Comparison of ENCODE assay signal across 18 cellular contexts in genomic region chr3:169760479-169760878, GRCh38. TPM values are rescaled to one million over a fixed set of nuclear protein-coding genes. Genes with fewer than 3 reads are reported as not detected.
DNase-seq lines count a peak whose midpoint lies in the region; TF ChIP-seq lines count a peak whose summit lies in the region.
"Had no signal": no experiment of that assay in that cellular context is flagged by ENCODE, and none has a peak within 500 bp of the region (broad histone marks: within the 10 kb centered on the region; RNA-seq: fewer than 3 reads in every experiment).

No MANE protein-coding gene starts in this region.

- no peak overlapping the region for H2AK5ac ChIP-seq in mesenchymal stem cell (ENCODE audit: low read length, severe bottlenecking)

- H3K79me1 ChIP-seq in mesenchymal stem cell (replicated peaks; ENCODE audit: low read length, poor library complexity, severe bottlenecking), result peaks cover 3% of the 10 kb centered on the region

- no peak overlapping the region for H3K18ac ChIP-seq in mesenchymal stem cell (ENCODE audit: low read depth in 1 of 2, low read length in 2 of 2)

- peaks cover 10% of the 10 kb centered on the region for H3K9me3 ChIP-seq in MG63
- peaks cover 11% of the 10 kb centered on the region for H3K9me3 ChIP-seq in mesenchymal stem cell (ENCODE audit: control insufficient read depth, low read length)
- H3K9me3 ChIP-seq: esophagus muscularis mucosa, upper lobe of left lung had no signal

- H3K4me1 ChIP-seq in mesenchymal stem cell (ENCODE audit: control insufficient read depth, insufficient read depth, low read depth, low read length), result peaks cover 7% of the 10 kb centered on the region

- DNase-seq in H4 (ENCODE audit: low spot score) (peak; percentile 73), MG63 (peak; percentile 23), brain microvascular endothelial cell (peak; percentile 80), mesenchymal stem cell (peak; percentile 66), NCI-H128 (lab: John Stamatoyannopoulos, UW; ENCODE audit: unreplicated experiment) (no peak), midbrain (lab: John Stamatoyannopoulos, UW) (no peak), CD14-positive monocyte (ENCODE audit: low spot score) (no peak)
- DNase-seq: activated CD4-positive, alpha-beta T cell treated with anti-CD3 and anti-CD28 coated beads, Interleukin-2, amount 50 U/mL, for 1 hour; activated naive CD8-positive, alpha-beta T cell treated with anti-CD3 and anti-CD28 coated beads, Interleukin-2, amount 50 U/mL, for 24 hours; activated T-cell treated with anti-CD3 and anti-CD28 coated beads, Interleukin-2, amount 50 U/mL, for 4 hours; CD4-positive, alpha-beta memory T cell; H7; Right ventricle myocardium superior; upper lobe of left lung had no signal

- no peak overlapping the region for H2BK12ac ChIP-seq in mesenchymal stem cell (ENCODE audit: low read length in 2 of 2)

- TF ChIP-seq CTCF in brain microvascular endothelial cell (IDR thresholded peaks at IDR 0.05; ENCODE audit: low read depth, low read length, missing control alignments) (no peak), CD14-positive monocyte (IDR thresholded peaks at IDR 0.05) (no peak)

- no peak overlapping the region for H3K4me3 Mint-ChIP-seq in CD14-positive monocyte
- H3K4me3 Mint-ChIP-seq: activated naive CD8-positive, alpha-beta T cell treated with anti-CD3 and anti-CD28 coated beads, Interleukin-2, amount 50 U/mL, for 24 hours; activated T-cell treated with anti-CD3 and anti-CD28 coated beads, Interleukin-2, amount 50 U/mL, for 4 hours; CD4-positive, alpha-beta memory T cell; nephron; stimulated activated effector memory CD8-positive, alpha-beta T cell treated with anti-CD3 and anti-CD28 coated beads, Interleukin-12 subunit alpha, Interleukin-12 subunit beta, amount 100 ng/mL, for 72 hours had no signal

- in situ Hi-C loops in brain microvascular endothelial cell (cut with HindIII; ENCODE audit: low pct_ligation_motif_present, low sequenced_read_pairs), result no loop called here

- no peak overlapping the region for H4K91ac ChIP-seq in mesenchymal stem cell (ENCODE audit: low read length)

- no peak overlapping the region for H2BK5ac ChIP-seq in mesenchymal stem cell (ENCODE audit: low read depth, low read length, poor library complexity, severe bottlenecking)

- H3K4me2 ChIP-seq in mesenchymal stem cell (ENCODE audit: low read length, poor library complexity, severe bottlenecking), result no peak overlapping the region

- H3K36me3 Mint-ChIP-seq in CD14-positive monocyte, result no peaks in the 10 kb centered on the region

- H3K4ac ChIP-seq in mesenchymal stem cell (ENCODE audit: low read depth in 1 of 2, low read length in 2 of 2), result no peak overlapping the region

- H3K27me3 Mint-ChIP-seq in CD14-positive monocyte (ENCODE audit: low read depth in 3 of 3), result peaks cover 2 to 5% (median 2%) of the 10 kb centered on the region in 3 donors
- H3K27me3 Mint-ChIP-seq: CD4-positive, alpha-beta memory T cell had no signal

- no peak overlapping the region for H2BK15ac ChIP-seq in mesenchymal stem cell (ENCODE audit: low read depth, poor library complexity, severe bottlenecking)

- no peak overlapping the region for H3K27ac Mint-ChIP-seq in CD14-positive monocyte
- H3K27ac Mint-ChIP-seq: nephron; stimulated activated effector memory CD8-positive, alpha-beta T cell treated with anti-CD3 and anti-CD28 coated beads, Interleukin-12 subunit alpha, Interleukin-12 subunit beta, amount 100 ng/mL, for 72 hours had no signal

- 82% methylated on average over 4 of the region's 4 CpGs for WGBS in mesenchymal stem cell

- H3K36me3 ChIP-seq in MG63 (no peaks in the 10 kb centered on the region), brain microvascular endothelial cell (replicated peaks) (no peaks in the 10 kb centered on the region), mesenchymal stem cell (ENCODE audit: control insufficient read depth in 1 of 2, insufficient read depth in 2 of 2, low read depth in 1 of 2, low read length in 2 of 2) (peaks cover 0 to 6% of the 10 kb centered on the region in 2 experiments)
- H3K36me3 ChIP-seq: esophagus muscularis mucosa, upper lobe of left lung had no signal

- H3K4me3 ChIP-seq in MG63, result no peak overlapping the region
- no peak overlapping the region for H3K4me3 ChIP-seq in brain microvascular endothelial cell (ENCODE audit: low read depth, low read length)
- peak overlapping the region in 1 of 2 experiments; percentile 4 for H3K4me3 ChIP-seq in mesenchymal stem cell (ENCODE audit: insufficient read depth in 1 of 2, low read depth in 1 of 2, low read length in 2 of 2)
- H3K4me3 ChIP-seq: esophagus muscularis mucosa, upper lobe of left lung had no signal

- H3K14ac ChIP-seq in mesenchymal stem cell (ENCODE audit: low read length in 2 of 2), result no peak overlapping the region

- H3K23ac ChIP-seq in mesenchymal stem cell (ENCODE audit: low read length in 2 of 2), result no peak overlapping the region

- peak overlapping the region; percentile 13 for H3K27ac ChIP-seq in brain microvascular endothelial cell
- no peak overlapping the region for H3K27ac ChIP-seq in mesenchymal stem cell (ENCODE audit: low read length, poor library complexity, severe bottlenecking)
- H3K27ac ChIP-seq: esophagus muscularis mucosa, upper lobe of left lung had no signal

- H2AFZ ChIP-seq in mesenchymal stem cell (ENCODE audit: low read depth, low read length), result no peak overlapping the region

- H3K4me1 Mint-ChIP-seq in CD14-positive monocyte, result peaks cover 16% of the 10 kb centered on the region

- H3K9me3 Mint-ChIP-seq in CD14-positive monocyte, result peaks cover 2 to 13% (median 3%) of the 10 kb centered on the region in 7 donors
- H3K9me3 Mint-ChIP-seq: activated T-cell treated with anti-CD3 and anti-CD28 coated beads, Interleukin-2, amount 50 U/mL, for 4 hours; stimulated activated effector memory CD8-positive, alpha-beta T cell treated with anti-CD3 and anti-CD28 coated beads, Interleukin-12 subunit alpha, Interleukin-12 subunit beta, amount 100 ng/mL, for 72 hours had no signal

- intact Hi-C loops in CD14-positive monocyte (cut with micrococcal nuclease), result loop anchor here (10.0 kb wide), 2 partner anchors 104 to 204 kb away; partner anchors contain the start of genes LRRC31 (in 1 of the 2) and SEC62 (in 1 of the 2)

- H2BK120ac ChIP-seq in mesenchymal stem cell (ENCODE audit: low read depth, low read length), result no peak overlapping the region

- H4K8ac ChIP-seq in mesenchymal stem cell (ENCODE audit: low read length), result no peak overlapping the region

- H3K9ac ChIP-seq in mesenchymal stem cell (ENCODE audit: low read length), result no peak overlapping the region

- H3K27me3 ChIP-seq in MG63 (peaks cover 2% of the 10 kb centered on the region; the same call in 1 of the 2 replicates), brain microvascular endothelial cell (replicated peaks) (no peaks in the 10 kb centered on the region), mesenchymal stem cell (ENCODE audit: control insufficient read depth in 1 of 2, insufficient read depth in 1 of 2, low read length in 2 of 2) (peaks cover 0 to 4% of the 10 kb centered on the region in 2 experiments)
- H3K27me3 ChIP-seq: upper lobe of left lung had no signal

RNA-seq across cellular contexts. Expression of gene TERC, which starts 4.4 kb away (rescaled TPM):
- total RNA-seq in H4 (2014; rRNA removed; shearing (Covaris generic)), result 20.2 and 68.1 TPM in 2 replicates
- total RNA-seq in MG63 (2014; rRNA removed; shearing (Covaris generic); ENCODE audit: low replicate concordance), result 149 and 154 TPM in 2 replicates
- 0.19 TPM for polyA plus RNA-seq in mesenchymal stem cell (2013, experiment 1 of 2)
- polyA plus RNA-seq in mesenchymal stem cell (2013, experiment 2 of 2), result not detected
- polyA plus RNA-seq in CD14-positive monocyte, result under 1 TPM in 1 of 2 donors, not detected in 1; 0.76 TPM

RNA-seq across cellular contexts. Expression of gene ACTRT3, which starts 8.9 kb away (rescaled TPM):
- total RNA-seq in H4 (2014; rRNA removed; shearing (Covaris generic)), result not detected in 2 replicates
- 4.3 and 6.0 TPM in 2 replicates for total RNA-seq in MG63 (2014; rRNA removed; shearing (Covaris generic); ENCODE audit: low replicate concordance)
- polyA plus RNA-seq in mesenchymal stem cell (2013, experiment 1 of 2), result 2.0 TPM
- 2.0 TPM for polyA plus RNA-seq in mesenchymal stem cell (2013, experiment 2 of 2)
- under 1 TPM in 1 of 2 donors, not detected in 1; 0.08 TPM for polyA plus RNA-seq in CD14-positive monocyte

RNA-seq across cellular contexts. Expression of gene MYNN, which starts 12.7 kb away (rescaled TPM):
- total RNA-seq in H4 (2014; rRNA removed; shearing (Covaris generic)), result 18.7 and 19.5 TPM in 2 replicates
- total RNA-seq in MG63 (2014; rRNA removed; shearing (Covaris generic); ENCODE audit: low replicate concordance), result 22.9 and 33.0 TPM in 2 replicates
- 8.6 TPM for polyA plus RNA-seq in mesenchymal stem cell (2013, experiment 1 of 2)
- 8.8 TPM for polyA plus RNA-seq in mesenchymal stem cell (2013, experiment 2 of 2)
- polyA plus RNA-seq in CD14-positive monocyte, result 1 to 10 TPM; 8.7 to 9.0 TPM

RNA-seq across cellular contexts. Expression of gene LRRIQ4, which starts 52.2 kb away (rescaled TPM):
- total RNA-seq in H4 (2014; rRNA removed; shearing (Covaris generic)), result not detected in 2 replicates
- total RNA-seq in MG63 (2014; rRNA removed; shearing (Covaris generic); ENCODE audit: low replicate concordance), result not detected in 2 replicates
- polyA plus RNA-seq in mesenchymal stem cell (2013, experiment 1 of 2), result 0.04 TPM
- polyA plus RNA-seq in mesenchymal stem cell (2013, experiment 2 of 2), result not detected
- polyA plus RNA-seq in CD14-positive monocyte, result not detected
- total RNA-seq: activated T-cell treated with anti-CD3 and anti-CD28 coated beads, Interleukin-2, amount 50 U/mL, for 4 hours; CD4-positive, alpha-beta memory T cell; H7; lower leg skin; Right ventricle myocardium superior had no signal
- polyA plus RNA-seq: CD4-positive, alpha-beta memory T cell had no signal

RNA-seq across cellular contexts. Expression of gene LRRC34, which starts 52.2 kb away (rescaled TPM):
- total RNA-seq in H4 (2014; rRNA removed; shearing (Covaris generic)), result 0.35 and 0.43 TPM in 2 replicates
- total RNA-seq in MG63 (2014; rRNA removed; shearing (Covaris generic); ENCODE audit: low replicate concordance), result 3.9 and 12.2 TPM in 2 replicates
- 1.1 TPM for polyA plus RNA-seq in mesenchymal stem cell (2013, experiment 1 of 2)
- 1.2 TPM for polyA plus RNA-seq in mesenchymal stem cell (2013, experiment 2 of 2)
- polyA plus RNA-seq in CD14-positive monocyte, result under 1 TPM; 0.25 to 0.61 TPM

Comparison
In these comparisons a context has a peak if more than half of its experiments do, and no peak if none do; other contexts are left out.
1. DNase-seq: peak in H4 (single experiment), MG63 (single experiment), brain microvascular endothelial cell (single experiment) and mesenchymal stem cell (single experiment); none in NCI-H128 (single experiment), midbrain (single experiment) and CD14-positive monocyte (single experiment).